Comparison of ENCODE assay signal across 20 cellular contexts in the genomic region with DNA sequence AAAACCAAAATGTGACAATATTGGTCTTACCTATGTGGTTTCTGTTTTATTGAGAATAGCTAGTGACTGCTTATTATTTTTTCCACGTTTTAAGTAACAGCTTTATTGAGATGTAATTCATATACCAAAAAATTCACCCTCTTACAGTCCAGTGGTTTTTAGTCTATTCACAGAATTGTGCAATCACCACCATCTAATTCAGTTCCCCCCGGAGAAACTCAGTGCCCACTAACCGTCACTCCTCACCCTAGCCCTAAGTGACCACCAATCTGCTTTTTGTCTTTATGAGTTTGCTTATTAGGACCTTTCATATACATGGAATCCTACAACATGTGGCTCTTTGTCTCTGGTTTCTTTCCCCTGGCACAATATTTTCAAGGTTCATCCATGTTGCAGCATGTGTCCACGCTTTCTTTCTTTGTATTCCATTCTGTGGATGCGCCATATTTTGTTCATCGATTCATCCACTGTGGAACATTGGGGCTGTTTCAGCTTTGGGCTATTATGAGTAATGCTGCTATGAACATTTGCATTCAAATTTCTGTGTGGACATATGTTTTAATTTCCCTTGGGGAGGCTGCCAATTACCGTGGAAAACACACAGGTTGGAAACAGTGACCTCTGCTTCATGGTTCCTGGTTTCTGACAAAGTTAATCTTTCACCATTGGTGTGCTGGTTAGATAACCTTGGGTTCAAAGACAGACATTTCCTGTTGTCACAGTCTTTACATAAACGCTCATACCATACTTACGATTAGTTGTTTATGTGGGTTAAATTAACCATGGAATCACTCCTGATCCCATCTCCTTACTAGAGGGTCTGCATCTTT. TPM values are rescaled to one million over a fixed set of nuclear protein-coding genes. Genes with fewer than 3 reads are reported as not detected.
DNase-seq lines count a peak whose midpoint lies in the region; ATAC-seq, FAIRE-seq and TF ChIP-seq lines count a peak whose summit lies in the region.
"Had no signal": no experiment of that assay in that cellular context is flagged by ENCODE, and none has a peak within 500 bp of the region (broad histone marks: within the 10 kb centered on the region; RNA-seq: fewer than 3 reads in every experiment).

No MANE protein-coding gene starts in this region.

- peak; percentile 44 for DNase-seq in DMS 273 (lab: John Stamatoyannopoulos, UW; ENCODE audit: unreplicated experiment)
- no peak for DNase-seq in DMS 273 treated with DMSO at 0.1 percent for 48 hours (lab: John Stamatoyannopoulos, UW)
- DNase-seq in glomerular endothelial cell (ENCODE audit: extremely low read depth, low read depth, low spot score): peak; percentile 66
- peak; percentile 89 for DNase-seq in small intestine
- DNase-seq in CD1c-positive myeloid dendritic cell (ENCODE audit: extremely low spot score): no peak
- DNase-seq in nucleus accumbens (lab: John Stamatoyannopoulos, UW): no peak
- DNase-seq: activated CD4-positive, CD25-positive, alpha-beta regulatory T cell; mammary epithelial cell; NCI-H1048; NCI-H510A treated with DMSO at 0.1 percent for 48 hours; SHP77; stimulated activated CD4-positive, alpha-beta T cell treated with anti-CD3 and anti-CD28 coated beads, Interleukin-15, amount 100 ng/mL, for 24 hours had no signal

- H3K9me3 ChIP-seq in small intestine (ENCODE audit: control insufficient read depth, low read depth): no peaks in the 10 kb centered on the region
- H3K9me3 ChIP-seq: Caco-2, esophagus muscularis mucosa, tibial nerve had no signal

- 48 to 58% (median 51%) methylated on average over 9 of the region's 9 CpGs for WGBS in small intestine, 3 donors

- no peak overlapping the region for H3K4me3 ChIP-seq in small intestine (ENCODE audit: low read depth in 1 of 2, low read length in 2 of 2)
- H3K4me3 ChIP-seq: esophagus muscularis mucosa, tibial nerve had no signal

- H3K27me3 ChIP-seq in small intestine (ENCODE audit: control insufficient read depth in 2 of 2, insufficient read depth in 2 of 2, low read length in 2 of 2): peaks cover 0 to 2% of the 10 kb centered on the region in 2 donors

- ATAC-seq in SK-N-SH treated with all-trans-retinoic acid at 6 μM for 48 hours: peak; percentile 14; the same call in 1 of the 3 replicates
- no peak for ATAC-seq in GM21360 (IDR thresholded peaks at IDR 0.05; ENCODE audit: unreplicated experiment)

- peak; percentile 30 for FAIRE-seq in small intestine (lab: Jason Lieb, UNC)

- no peaks in the 10 kb centered on the region for H3K36me3 ChIP-seq in small intestine (ENCODE audit: control insufficient read depth in 2 of 2, insufficient read depth in 2 of 2, low read length in 2 of 2)
- H3K36me3 ChIP-seq: esophagus muscularis mucosa, tibial nerve had no signal

- H3K4me1 ChIP-seq in small intestine (ENCODE audit: control insufficient read depth in 2 of 2, insufficient read depth in 1 of 2, low read depth in 1 of 2, low read length in 1 of 2): peaks cover 2 to 4% of the 10 kb centered on the region in 2 donors

- H3K27ac ChIP-seq in small intestine (ENCODE audit: low read depth in 1 of 2, low read length in 1 of 2): peak overlapping the region; percentile 29 to 51
- H3K27ac ChIP-seq: 22Rv1, esophagus muscularis mucosa, tibial nerve had no signal

TF ChIP-seq in SK-N-SH treated with all-trans-retinoic acid at 6 μM for 48 hours, 23 proteins besides CTCF, POLR2A, EP300 and RAD21:
- TF ChIP-seq, protein P1, sequence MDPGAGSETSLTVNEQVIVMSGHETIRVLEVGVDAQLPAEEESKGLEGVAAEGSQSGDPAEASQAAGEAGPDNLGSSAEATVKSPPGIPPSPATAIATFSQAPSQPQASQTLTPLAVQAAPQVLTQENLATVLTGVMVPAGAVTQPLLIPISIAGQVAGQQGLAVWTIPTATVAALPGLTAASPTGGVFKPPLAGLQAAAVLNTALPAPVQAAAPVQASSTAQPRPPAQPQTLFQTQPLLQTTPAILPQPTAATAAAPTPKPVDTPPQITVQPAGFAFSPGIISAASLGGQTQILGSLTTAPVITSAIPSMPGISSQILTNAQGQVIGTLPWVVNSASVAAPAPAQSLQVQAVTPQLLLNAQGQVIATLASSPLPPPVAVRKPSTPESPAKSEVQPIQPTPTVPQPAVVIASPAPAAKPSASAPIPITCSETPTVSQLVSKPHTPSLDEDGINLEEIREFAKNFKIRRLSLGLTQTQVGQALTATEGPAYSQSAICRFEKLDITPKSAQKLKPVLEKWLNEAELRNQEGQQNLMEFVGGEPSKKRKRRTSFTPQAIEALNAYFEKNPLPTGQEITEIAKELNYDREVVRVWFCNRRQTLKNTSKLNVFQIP (CRISPR knock-in tag; IDR thresholded peaks at IDR 0.05; ENCODE audit: borderline replicate concordance, low read depth): no peak
- no peak for TF ChIP-seq ZNF70 (CRISPR knock-in tag; IDR thresholded peaks at IDR 0.05)

RNA-seq across cellular contexts. Expression of a gene that starts 3.2 kb away (rescaled TPM):
- not detected in 2 replicates for total RNA-seq in glomerular endothelial cell
- 1 to 10 TPM; 3.2 to 5.6 (median 3.8) TPM for polyA plus RNA-seq in small intestine
- total RNA-seq: chondrocyte, osteocyte, tibial nerve had no signal

Comparison
In these comparisons a context has a peak if more than half of its experiments do, and no peak if none do; other contexts are left out.
1. DNase-seq: peak in DMS 273 (single experiment), glomerular endothelial cell (single experiment) and small intestine (single experiment); none in DMS 273 treated with DMSO at 0.1 percent for 48 hours (single experiment), CD1c-positive myeloid dendritic cell (single experiment) and nucleus accumbens (0 of 56).